In the genomic region with DNA sequence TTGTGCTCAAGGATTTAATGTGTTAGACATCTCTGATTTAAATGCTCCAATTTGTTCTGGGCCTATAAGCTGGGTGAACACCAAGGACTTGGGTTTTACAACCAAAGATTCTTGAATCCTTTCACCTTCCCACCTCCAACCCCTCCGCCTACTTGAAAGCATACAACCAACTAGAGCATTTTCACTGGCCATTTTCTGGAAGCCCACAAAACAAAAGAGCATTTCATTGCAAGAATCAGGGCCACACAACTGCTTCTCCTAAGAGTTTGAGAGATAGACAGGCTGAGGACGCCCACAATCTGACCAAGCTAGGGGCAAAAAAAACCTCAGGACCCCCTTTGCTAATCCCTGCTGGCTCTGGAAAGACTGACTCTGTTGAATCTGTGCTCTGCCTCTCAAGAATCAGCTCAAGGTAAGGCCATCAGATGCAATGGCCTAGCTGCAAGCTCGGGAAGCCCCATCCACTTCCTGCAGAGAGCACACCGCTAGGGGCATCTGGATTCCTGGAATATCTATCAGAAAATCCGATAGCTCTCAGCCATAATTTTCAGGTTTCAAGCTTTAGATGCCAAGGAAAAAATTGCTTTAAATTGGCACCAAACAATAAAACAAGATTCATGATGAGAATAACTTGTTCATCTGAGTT, we compare ENCODE assay signal across 25 cellular contexts. TPM values are rescaled to one million over a fixed set of nuclear protein-coding genes. Genes with fewer than 3 reads are reported as not detected.
DNase-seq lines count a peak whose midpoint lies in the region; ATAC-seq, FAIRE-seq and TF ChIP-seq lines count a peak whose summit lies in the region.
"Had no signal": no experiment of that assay in that cellular context is flagged by ENCODE, and none has a peak within 500 bp of the region (broad histone marks: within the 10 kb centered on the region; RNA-seq: fewer than 3 reads in every experiment).

No MANE protein-coding gene starts in this region.

- H3K27ac ChIP-seq in mammary epithelial cell (ENCODE audit: insufficient read depth, low read depth, low read length) (no peak overlapping the region), breast epithelium (no peak overlapping the region)
- H3K27ac ChIP-seq: ascending aorta, PC-9, sigmoid colon had no signal

- H3K27ac Mint-ChIP-seq in activated naive CD4-positive, alpha-beta T cell treated with anti-CD3 and anti-CD28 coated beads for 36 hours, result no peak overlapping the region
- H3K27ac Mint-ChIP-seq: activated naive CD8-positive, alpha-beta T cell treated with anti-CD3 and anti-CD28 coated beads for 36 hours; progenitor cell of endocrine pancreas had no signal

- no peak for ATAC-seq in HG03025 (IDR thresholded peaks at IDR 0.05; ENCODE audit: low FRiP score, unreplicated experiment)
- no peak for ATAC-seq in esophagus mucosa
- ATAC-seq: activated CD8-positive, alpha-beta T cell treated with anti-CD3 and anti-CD28 coated beads, Interleukin-2, amount 10 ng/mL, durations not matched to agents 7 days and 5 days; left cardiac atrium; Right ventricle myocardium inferior had no signal

- no peaks in the 10 kb centered on the region for H3K27me3 Mint-ChIP-seq in activated naive CD4-positive, alpha-beta T cell treated with anti-CD3 and anti-CD28 coated beads for 36 hours (ENCODE audit: low read depth)
- H3K27me3 Mint-ChIP-seq: activated naive CD8-positive, alpha-beta T cell treated with anti-CD3 and anti-CD28 coated beads for 36 hours; progenitor cell of endocrine pancreas had no signal

- FAIRE-seq in bronchial epithelial cell (lab: Jason Lieb, UNC), result no peak
- FAIRE-seq: A204.1 had no signal

- CTCF ChIA-PET in mammary epithelial cell (lab: Charles Lee; ENCODE audit: low non-redundant PET), result interaction anchor here (0.6 kb wide), 1 partner anchor 103 kb away, joined by 3 read pairs; no protein-coding TSS in a partner anchor
- CTCF ChIA-PET in activated naive CD4-positive, alpha-beta T cell treated with anti-CD3 and anti-CD28 coated beads for 36 hours (lab: Charles Lee), result interaction anchor here (0.7 to 2.3 kb wide), 4 partner anchors 9 to 103 kb away, joined by 3 to 10 read pairs (median 4); no protein-coding TSS in a partner anchor

- H3K27me3 ChIP-seq in mammary epithelial cell (ENCODE audit: insufficient read depth, low read length), result no peaks in the 10 kb centered on the region
- no peaks in the 10 kb centered on the region for H3K27me3 ChIP-seq in breast epithelium
- no peaks in the 10 kb centered on the region for H3K27me3 ChIP-seq in bronchial epithelial cell (ENCODE audit: control insufficient read depth, insufficient read depth, low read length)
- H3K27me3 ChIP-seq in kidney epithelial cell (ENCODE audit: control insufficient read depth, insufficient read depth, low read length), result no peaks in the 10 kb centered on the region
- H3K27me3 ChIP-seq: ascending aorta, sigmoid colon had no signal

- no peak overlapping the region for H3K4me2 ChIP-seq in mammary epithelial cell (ENCODE audit: insufficient read depth, low read depth, low read length)
- H3K4me2 ChIP-seq: PC-9 had no signal

- H3K4me1 ChIP-seq in mammary epithelial cell (ENCODE audit: insufficient read depth, low read length) (no peaks in the 10 kb centered on the region), breast epithelium (no peaks in the 10 kb centered on the region)
- H3K4me1 ChIP-seq: ascending aorta had no signal

- in situ Hi-C loops in mammary epithelial cell (cut with MboI; ENCODE audit: low sequenced_read_pairs in 2 of 2), result no loop called here

- 48% methylated on average over 5 of the region's 5 CpGs for WGBS in mammary epithelial cell (ENCODE audit: low coverage, missing lambda C conversion rate)

- DNase-seq in mammary epithelial cell (no peak), breast epithelium (ENCODE audit: low spot score in 2 of 2) (no peak), bronchial epithelial cell (ENCODE audit: low read depth) (no peak), kidney epithelial cell (ENCODE audit: low read depth) (no peak), NCI-H187 treated with DMSO at 0.1 percent for 48 hours (lab: John Stamatoyannopoulos, UW) (no peak)
- no peak for DNase-seq in activated naive CD4-positive, alpha-beta T cell treated with anti-CD3 and anti-CD28 coated beads for 36 hours
- DNase-seq: activated CD8-positive, alpha-beta T cell treated with anti-CD3 and anti-CD28 coated beads, Interleukin-2, amount 10 ng/mL, durations not matched to agents 7 days and 5 days; activated effector memory CD4-positive, alpha-beta T cell treated with Interleukin-2 at 50 U/mL for 16 hours; activated naive CD8-positive, alpha-beta T cell treated with anti-CD3 and anti-CD28 coated beads for 36 hours; AML-193; effector CD4-positive, alpha-beta T cell; left cardiac atrium; NCI-H1105 treated with DMSO at 0.1 percent for 48 hours; NCI-H446 treated with DMSO at 0.1 percent for 48 hours; PC-9; sigmoid colon; stimulated activated naive CD4-positive, alpha-beta T cell; T-helper 2 cell had no signal

- H4K20me1 ChIP-seq in mammary epithelial cell (ENCODE audit: insufficient read depth, low read length), result no peaks in the 10 kb centered on the region

- peaks cover 11% of the 10 kb centered on the region for H3K36me3 Mint-ChIP-seq in activated naive CD4-positive, alpha-beta T cell treated with anti-CD3 and anti-CD28 coated beads for 36 hours (ENCODE audit: low read depth)

- H3K9ac ChIP-seq in mammary epithelial cell (ENCODE audit: insufficient read depth, low read length), result no peak overlapping the region

- H3K36me3 ChIP-seq in mammary epithelial cell (ENCODE audit: insufficient read depth, low read length) (no peaks in the 10 kb centered on the region), breast epithelium (no peaks in the 10 kb centered on the region), bronchial epithelial cell (ENCODE audit: control insufficient read depth, insufficient read depth, low read length) (no peaks in the 10 kb centered on the region), kidney epithelial cell (ENCODE audit: control insufficient read depth, insufficient read depth, low read length) (no peaks in the 10 kb centered on the region)
- H3K36me3 ChIP-seq: ascending aorta, sigmoid colon had no signal

- H2AFZ ChIP-seq in mammary epithelial cell (ENCODE audit: low read depth, low read length), result peak overlapping the region; percentile 27
- H2AFZ ChIP-seq: PC-9 had no signal

- TF ChIP-seq POLR2A in breast epithelium (IDR thresholded peaks at IDR 0.05), result no peak

- H3K79me2 ChIP-seq in mammary epithelial cell (ENCODE audit: insufficient read depth, low read length), result no peaks in the 10 kb centered on the region

- no peak overlapping the region for H3K4me3 ChIP-seq in mammary epithelial cell (replicated peaks in 1 of 3; ENCODE audit: insufficient read depth in 1 of 3, low read depth in 2 of 3, low read length in 3 of 3)
- H3K4me3 ChIP-seq in breast epithelium, result no peak overlapping the region
- H3K4me3 ChIP-seq in bronchial epithelial cell (ENCODE audit: low read depth, low read length), result no peak overlapping the region
- H3K4me3 ChIP-seq in kidney epithelial cell (ENCODE audit: low read depth, low read length), result no peak overlapping the region
- H3K4me3 ChIP-seq: ascending aorta, PC-9, sigmoid colon had no signal

- peaks cover 18% of the 10 kb centered on the region for H3K4me1 Mint-ChIP-seq in activated naive CD4-positive, alpha-beta T cell treated with anti-CD3 and anti-CD28 coated beads for 36 hours (ENCODE audit: low read depth)

- no TSS peak for BruUV-seq in mammary epithelial cell (replicated peaks; lab: Mats Ljungman, UMichigan)

- H3K9me3 Mint-ChIP-seq in activated naive CD4-positive, alpha-beta T cell treated with anti-CD3 and anti-CD28 coated beads for 36 hours, result no peaks in the 10 kb centered on the region
- H3K9me3 Mint-ChIP-seq: activated naive CD8-positive, alpha-beta T cell treated with anti-CD3 and anti-CD28 coated beads for 36 hours; neural crest cell had no signal

- H3K4me3 Mint-ChIP-seq in activated naive CD4-positive, alpha-beta T cell treated with anti-CD3 and anti-CD28 coated beads for 36 hours, result no peak overlapping the region
- H3K4me3 Mint-ChIP-seq: activated CD8-positive, alpha-beta T cell treated with anti-CD3 and anti-CD28 coated beads, Interleukin-2, amount 10 ng/mL, durations not matched to agents 7 days and 5 days; activated naive CD8-positive, alpha-beta T cell treated with anti-CD3 and anti-CD28 coated beads for 36 hours; neural crest cell had no signal

- TF ChIP-seq CTCF in mammary epithelial cell (conservative IDR thresholded peaks at IDR 0.05 in 1 of 2, IDR thresholded peaks at IDR 0.05 in 1 of 2; ENCODE audit: extremely low read depth in 1 of 2, insufficient read depth in 1 of 2, low read depth in 1 of 2, low read length in 2 of 2), result peak; percentile 27 to 31
- no peak for TF ChIP-seq CTCF in breast epithelium (IDR thresholded peaks at IDR 0.05)
- TF ChIP-seq CTCF in bronchial epithelial cell (IDR thresholded peaks at IDR 0.05; ENCODE audit: insufficient read depth, low read length, severe bottlenecking), result peak; percentile 19
- peak; percentile 4 for TF ChIP-seq CTCF in kidney epithelial cell (IDR thresholded peaks at IDR 0.05; ENCODE audit: insufficient read depth, low read length, poor library complexity, severe bottlenecking)

- intact Hi-C loops in mammary epithelial cell (cut with micrococcal nuclease) (no loop called here), breast epithelium (cut with DNase I; ENCODE audit: low total_unique reads) (no loop called here)
- intact Hi-C loops in activated naive CD4-positive, alpha-beta T cell treated with anti-CD3 and anti-CD28 coated beads for 36 hours (cut with micrococcal nuclease), result no loop called here

- H3K9me3 ChIP-seq in mammary epithelial cell (replicated peaks; ENCODE audit: insufficient read depth, low read length) (no peaks in the 10 kb centered on the region), breast epithelium (no peaks in the 10 kb centered on the region)
- H3K9me3 ChIP-seq: ascending aorta, sigmoid colon had no signal

- dilution Hi-C loops in mammary epithelial cell (cut with HindIII; ENCODE audit: low sequenced_read_pairs), result no loop called here

RNA-seq across cellular contexts. Expression of a gene that starts 57.7 kb away (rescaled TPM):
- total RNA-seq in mammary epithelial cell (10 to 100 TPM; 14.2 to 49.7 TPM), breast epithelium (10 to 100 TPM; 27.1 to 51.5 (median 37.7) TPM), bronchial epithelial cell (0.53 and 1.2 TPM in 2 replicates), kidney epithelial cell (14.8 and 17.0 TPM in 2 replicates), esophagus mucosa (1.5 TPM)
- polyA plus RNA-seq in mammary epithelial cell, result 5.2 TPM
- polyA minus RNA-seq in mammary epithelial cell, result 1.8 TPM
- total RNA-seq in activated naive CD4-positive, alpha-beta T cell treated with anti-CD3 and anti-CD28 coated beads for 36 hours, result 10 to 100 TPM; 19.3 to 20.0 TPM

Comparison
In these comparisons a context has a peak if more than half of its experiments do, and no peak if none do; other contexts are left out.
1. CTCF ChIP-seq: peak in mammary epithelial cell (2 of 2), bronchial epithelial cell (single experiment) and kidney epithelial cell (single experiment); none in breast epithelium (0 of 3).